In the genomic region with DNA sequence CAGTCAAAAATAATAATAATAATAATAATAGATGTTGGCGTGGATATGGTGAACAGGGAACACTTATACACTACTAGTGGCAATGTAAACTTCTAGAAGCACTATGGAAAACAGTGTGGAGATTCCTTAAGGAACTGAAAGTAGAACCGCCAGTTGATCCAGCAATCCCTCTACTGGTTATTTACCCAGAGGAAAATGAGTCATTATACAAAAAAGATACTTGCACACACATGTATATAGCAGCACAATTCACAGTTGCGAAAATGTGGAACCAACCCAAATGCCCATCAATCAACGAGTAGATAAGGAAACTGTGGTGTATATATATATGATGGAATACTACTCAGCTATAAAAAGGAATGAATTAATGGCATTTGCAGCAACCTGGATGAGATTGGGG, we compare ENCODE assay signal across 14 cellular contexts.
DNase-seq lines count a peak whose midpoint lies in the region; ATAC-seq and TF ChIP-seq lines count a peak whose summit lies in the region.
"Had no signal": no experiment of that assay in that cellular context is flagged by ENCODE, and none has a peak within 500 bp of the region (broad histone marks: within the 10 kb centered on the region; RNA-seq: fewer than 3 reads in every experiment).

No MANE protein-coding gene starts in this region.

- H3K4ac ChIP-seq in neuronal stem cell (ENCODE audit: low read length), result no peak overlapping the region

- DNase-seq in DMS53 (lab: John Stamatoyannopoulos, UW), result peak; percentile 21
- no peak for DNase-seq in DMS53 treated with DMSO at 0.1 percent for 48 hours (lab: John Stamatoyannopoulos, UW; ENCODE audit: unreplicated experiment)
- DNase-seq in RPMI7951 (ENCODE audit: low read depth), result peak; percentile 60
- DNase-seq in epithelial cell of esophagus (ENCODE audit: low read depth), result peak; percentile 87
- no peak for DNase-seq in AML-193 (lab: John Stamatoyannopoulos, UW)
- DNase-seq in neuronal stem cell (ENCODE audit: low spot score), result no peak
- DNase-seq: CD4-positive, CD25-positive, alpha-beta regulatory T cell; DMS79 treated with DMSO at 0.1 percent for 48 hours; EL; KG1 had no signal

- H2AFZ ChIP-seq in neuronal stem cell (ENCODE audit: low read length), result no peak overlapping the region

- H3K18ac ChIP-seq in neuronal stem cell (ENCODE audit: low read length), result no peak overlapping the region

- no peak overlapping the region for H3K23ac ChIP-seq in neuronal stem cell (ENCODE audit: low read depth, low read length, poor library complexity)

- WGBS in neuronal stem cell (ENCODE audit: extremely low coverage in 2 of 2, insufficient read length in 2 of 2, insufficient replicate concordance in 1 of 2), 2 donors, result no CpG with 5 or more reads among the region's 4 CpGs

- H2BK12ac ChIP-seq in neuronal stem cell (ENCODE audit: low read length), result no peak overlapping the region

- no peak overlapping the region for H2BK120ac ChIP-seq in neuronal stem cell (ENCODE audit: low read depth, low read length)

- H2BK15ac ChIP-seq in neuronal stem cell (ENCODE audit: low read length), result no peak overlapping the region

- no peak overlapping the region for H4K8ac ChIP-seq in neuronal stem cell (ENCODE audit: low read depth, low read length)

- no peak overlapping the region for H4K91ac ChIP-seq in neuronal stem cell (ENCODE audit: low read depth, low read length, poor library complexity)

- H3K79me1 ChIP-seq in neuronal stem cell (ENCODE audit: low read depth, low read length), result no peaks in the 10 kb centered on the region

- no peak overlapping the region for H2AK5ac ChIP-seq in neuronal stem cell (ENCODE audit: low read depth, low read length)

- H3K27me3 ChIP-seq in neuronal stem cell (ENCODE audit: control insufficient read depth in 3 of 3, insufficient read depth in 3 of 3, low read depth in 1 of 3, low read length in 3 of 3), result no peaks in the 10 kb centered on the region
- H3K27me3 ChIP-seq: BLaER1 had no signal

- TF ChIP-seq CTCF in epithelial cell of esophagus (IDR thresholded peaks at IDR 0.05; ENCODE audit: insufficient read depth, low read depth, low read length, missing control alignments), result no peak

- H3K27ac ChIP-seq in neuronal stem cell (replicated peaks; ENCODE audit: low read length), result no peak overlapping the region
- H3K27ac ChIP-seq: 22Rv1, BLaER1 had no signal

- H3K9me3 ChIP-seq in neuronal stem cell (replicated peaks in 1 of 2; ENCODE audit: control insufficient read depth in 2 of 2, insufficient read depth in 1 of 2, low read depth in 1 of 2, low read length in 2 of 2), result no peaks in the 10 kb centered on the region
- H3K9me3 ChIP-seq: BLaER1, HAP-1 had no signal

- ATAC-seq in GM21825 (IDR thresholded peaks at IDR 0.05; ENCODE audit: unreplicated experiment), result no peak

- H2BK5ac ChIP-seq in neuronal stem cell (ENCODE audit: low read length), result no peak overlapping the region

- H3K4me1 ChIP-seq in neuronal stem cell (ENCODE audit: control insufficient read depth in 2 of 2, insufficient read depth in 1 of 2, low read depth in 1 of 2, low read length in 2 of 2), result peaks cover 0 to 3% of the 10 kb centered on the region in 2 donors

- no peak overlapping the region for H3K14ac ChIP-seq in neuronal stem cell (ENCODE audit: low read length)

- H3K9ac ChIP-seq in neuronal stem cell (ENCODE audit: low read depth, low read length, poor library complexity), result no peak overlapping the region
- H3K9ac ChIP-seq: BLaER1 had no signal

- no peaks in the 10 kb centered on the region for H3K36me3 ChIP-seq in neuronal stem cell (replicated peaks in 1 of 2; ENCODE audit: control insufficient read depth in 2 of 2, insufficient read depth in 2 of 2, low read length in 2 of 2)
- H3K36me3 ChIP-seq: BLaER1, HAP-1 had no signal

- H3K4me3 ChIP-seq in epithelial cell of esophagus (ENCODE audit: low read length), result no peak overlapping the region
- no peak overlapping the region for H3K4me3 ChIP-seq in neuronal stem cell (ENCODE audit: low read length in 2 of 2)
- H3K4me3 ChIP-seq: BLaER1, HAP-1 had no signal

- no peak overlapping the region for H3K4me2 ChIP-seq in neuronal stem cell (ENCODE audit: insufficient read depth, low read length, poor library complexity, severe bottlenecking)

Comparison
In these comparisons a context has a peak if more than half of its experiments do, and no peak if none do; other contexts are left out.
1. DNase-seq: peak in DMS53 (single experiment), RPMI7951 (single experiment) and epithelial cell of esophagus (single experiment); none in DMS53 treated with DMSO at 0.1 percent for 48 hours (single experiment), AML-193 (0 of 2) and neuronal stem cell (single experiment).